Comparison of ENCODE assay signal across 1 cellular context in genomic region chr7:129091484-129092002, GRCh38.
TF ChIP-seq lines count a peak whose summit lies in the region.

No MANE protein-coding gene starts in this region.

TF ChIP-seq in GM23338, 12 proteins besides CTCF, POLR2A, EP300 and RAD21 (continued from another document):
- TF ChIP-seq STAT1 (IDR thresholded peaks at IDR 0.05; ENCODE audit: unreplicated experiment) (no peak), EZH2phosphoT487 (IDR thresholded peaks at IDR 0.05; ENCODE audit: unreplicated experiment) (no peak), EZH2 (IDR thresholded peaks at IDR 0.05; ENCODE audit: low read depth, unreplicated experiment) (no peak), ZNF114 (CRISPR knock-in tag; IDR thresholded peaks at IDR 0.05) (no peak)
